Comparison of ENCODE assay signal across 11 cellular contexts in genomic region chr6:6820688-6821238, GRCh38.
DNase-seq lines count a peak whose midpoint lies in the region; ATAC-seq, FAIRE-seq and TF ChIP-seq lines count a peak whose summit lies in the region.
"Had no signal": no experiment of that assay in that cellular context is flagged by ENCODE, and none has a peak within 500 bp of the region (broad histone marks: within the 10 kb centered on the region; RNA-seq: fewer than 3 reads in every experiment).

No MANE protein-coding gene starts in this region.

- ATAC-seq in SK-N-SH treated with all-trans-retinoic acid at 6 μM for 48 hours, result no peak
- ATAC-seq in GM21390 (IDR thresholded peaks at IDR 0.05; ENCODE audit: unreplicated experiment), result no peak

- no peak for FAIRE-seq in D721Med (lab: Jason Lieb, UNC)

- TF ChIP-seq CTCF in VCaP (conservative IDR thresholded peaks at IDR 0.05) (no peak), kidney epithelial cell (IDR thresholded peaks at IDR 0.05; ENCODE audit: insufficient read depth, low read length, poor library complexity, severe bottlenecking) (no peak), D721Med (IDR thresholded peaks at IDR 0.05; ENCODE audit: insufficient read depth, missing control alignments) (no peak)

- H3K27me3 ChIP-seq in kidney epithelial cell (ENCODE audit: control insufficient read depth, insufficient read depth, low read length), result no peaks in the 10 kb centered on the region
- H3K27me3 ChIP-seq: ascending aorta had no signal

- no peaks in the 10 kb centered on the region for H3K36me3 ChIP-seq in kidney epithelial cell (ENCODE audit: control insufficient read depth, insufficient read depth, low read length)
- H3K36me3 ChIP-seq: ascending aorta had no signal

- peak overlapping the region; percentile 43 for H3K27ac ChIP-seq in VCaP
- H3K27ac ChIP-seq: ascending aorta had no signal

- H3K4me3 ChIP-seq in kidney epithelial cell (ENCODE audit: low read depth, low read length), result no peak overlapping the region
- H3K4me3 ChIP-seq: ascending aorta, lung had no signal

- peak; percentile 44 for DNase-seq in activated CD8-positive, alpha-beta memory T cell treated with anti-CD3 and anti-CD28 coated beads for 24 hours
- DNase-seq in activated CD8-positive, alpha-beta memory T cell treated with anti-CD3 and anti-CD28 coated beads, Interleukin-2, amount 50 U/mL, for 4 hours, result no peak
- DNase-seq in kidney epithelial cell (ENCODE audit: low read depth), result peak; percentile 73
- no peak for DNase-seq in activated CD4-positive, CD25-positive, alpha-beta regulatory T cell treated with anti-CD3 and anti-CD28 coated beads, Interleukin-2, amount 50 U/mL, for 72 hours
- DNase-seq in D721Med (ENCODE audit: insufficient read length, low spot score), result no peak
- DNase-seq: 8988T had no signal

TF ChIP-seq in SK-N-SH treated with all-trans-retinoic acid at 6 μM for 48 hours, 23 proteins besides CTCF, POLR2A, EP300 and RAD21:
- TF ChIP-seq ZNF565 (CRISPR knock-in tag; conservative IDR thresholded peaks at IDR 0.05; ENCODE audit: low read depth), result no peak
- no peak for TF ChIP-seq ZFP3 (CRISPR knock-in tag; IDR thresholded peaks at IDR 0.05)
- no peak for TF ChIP-seq GLIS3 (CRISPR knock-in tag; IDR thresholded peaks at IDR 0.05)
- TF ChIP-seq ZNF70 (CRISPR knock-in tag; IDR thresholded peaks at IDR 0.05), result no peak
- TF ChIP-seq BACH2 (CRISPR knock-in tag; IDR thresholded peaks at IDR 0.05; ENCODE audit: borderline replicate concordance), result no peak
- no peak for TF ChIP-seq ESRRG (CRISPR knock-in tag; IDR thresholded peaks at IDR 0.05)
- no peak for TF ChIP-seq CREB5 (CRISPR knock-in tag; IDR thresholded peaks at IDR 0.05; ENCODE audit: low read depth)
- TF ChIP-seq ZNF8 (CRISPR knock-in tag; IDR thresholded peaks at IDR 0.05), result no peak
- TF ChIP-seq ZC3H10 (CRISPR knock-in tag; IDR thresholded peaks at IDR 0.05), result no peak
- TF ChIP-seq ISL1 (CRISPR knock-in tag; IDR thresholded peaks at IDR 0.05), result no peak
- no peak for TF ChIP-seq ZFP30 (CRISPR knock-in tag; IDR thresholded peaks at IDR 0.05)
- TF ChIP-seq CSRNP3 (CRISPR knock-in tag; IDR thresholded peaks at IDR 0.05), result no peak

Comparison
In these comparisons a context has a peak if more than half of its experiments do, and no peak if none do; other contexts are left out.
1. DNase-seq: peak in activated CD8-positive, alpha-beta memory T cell treated with anti-CD3 and anti-CD28 coated beads for 24 hours (single experiment) and kidney epithelial cell (single experiment); none in activated CD8-positive, alpha-beta memory T cell treated with anti-CD3 and anti-CD28 coated beads, Interleukin-2, amount 50 U/mL, for 4 hours (single experiment), activated CD4-positive, CD25-positive, alpha-beta regulatory T cell treated with anti-CD3 and anti-CD28 coated beads, Interleukin-2, amount 50 U/mL, for 72 hours (single experiment) and D721Med (single experiment).